Comparison of ENCODE assay signal across 8 cellular contexts in the genomic region with DNA sequence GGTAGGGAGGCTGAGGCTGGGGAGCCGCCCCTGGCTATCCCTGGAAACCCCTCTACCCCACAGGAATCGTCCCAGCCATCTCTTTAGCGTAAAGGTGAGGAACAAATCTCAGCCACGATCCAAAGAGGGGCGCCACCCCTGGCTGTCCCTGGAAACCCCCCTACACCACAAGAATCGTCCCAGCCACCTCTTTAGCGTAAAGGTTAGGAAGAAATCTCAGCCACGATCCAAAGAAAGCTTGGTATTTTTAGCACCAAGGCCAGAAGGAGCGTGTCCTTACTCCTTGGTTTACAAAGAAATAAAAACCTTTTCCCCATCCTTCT. TPM values are rescaled to one million over a fixed set of nuclear protein-coding genes. Genes with fewer than 3 reads are reported as not detected.
DNase-seq lines count a peak whose midpoint lies in the region; ATAC-seq, FAIRE-seq and TF ChIP-seq lines count a peak whose summit lies in the region.

No MANE protein-coding gene starts in this region.

- TSS peak; percentile 69 for BruUV-seq in endothelial cell of umbilical vein (replicated peaks; lab: Mats Ljungman, UMichigan)

- TF ChIP-seq CTCF in CD14-positive monocyte (IDR thresholded peaks at IDR 0.05) (no peak), Peyer's patch (IDR thresholded peaks at IDR 0.05) (no peak), endothelial cell of umbilical vein (IDR thresholded peaks at IDR 0.05; ENCODE audit: extremely low read depth in 1 of 2, insufficient read depth in 1 of 2, low read depth in 1 of 2, low read length in 2 of 2) (no peak), omental fat pad (IDR thresholded peaks at IDR 0.05) (no peak)

- CTCF ChIA-PET in endothelial cell of umbilical vein (lab: Charles Lee): interaction anchor here (0.8 to 37.4 kb wide), 4 partner anchors 9 to 70 kb away, joined by 5 to 1118 read pairs (median 13); no protein-coding TSS in a partner anchor

- H3K4me3 ChIP-seq in Peyer's patch (peak overlapping the region; percentile 36 to 100 (median 48)), endothelial cell of umbilical vein (replicated peaks in 1 of 3; ENCODE audit: insufficient read depth in 1 of 3, low read depth in 1 of 3, low read length in 3 of 3) (peak overlapping the region in 2 of 3 experiments; percentile 1 to 25)

- POLR2A ChIA-PET in endothelial cell of umbilical vein (lab: Charles Lee): interaction anchor here (0.7 to 0.8 kb wide), 2 partner anchors 10 to 52 kb away, joined by 3 read pairs; no protein-coding TSS in a partner anchor

- peaks cover 0 to 2% (median 0%) of the 10 kb centered on the region in 7 donors for H3K9me3 Mint-ChIP-seq in CD14-positive monocyte

- H3K4me1 Mint-ChIP-seq in CD14-positive monocyte: peaks cover 49% of the 10 kb centered on the region

- H3K4me3 Mint-ChIP-seq in CD14-positive monocyte: peak overlapping the region; percentile 76 to 89

- peak overlapping the region; percentile 80 to 93 (median 91) for H3K27ac Mint-ChIP-seq in CD14-positive monocyte

- H3K4me1 ChIP-seq in Peyer's patch: peaks cover 2 to 34% (median 8%) of the 10 kb centered on the region in 4 donors
- H3K4me1 ChIP-seq in endothelial cell of umbilical vein (ENCODE audit: control insufficient read depth, extremely low read depth, insufficient read depth, low read length): peaks cover 35% of the 10 kb centered on the region

- peak overlapping the region; percentile 69 for H3K9ac ChIP-seq in endothelial cell of umbilical vein (replicated peaks; ENCODE audit: extremely low read depth, insufficient read depth, low read length)

- ATAC-seq in omental fat pad (ENCODE audit: low FRiP score): peak; percentile 1
- no peak for ATAC-seq in GM21619 (IDR thresholded peaks at IDR 0.05; ENCODE audit: unreplicated experiment)

- H2AFZ ChIP-seq in endothelial cell of umbilical vein (ENCODE audit: low read depth, low read length): no peak overlapping the region

- peaks cover 3 to 14% of the 10 kb centered on the region in 2 donors for H3K36me3 Mint-ChIP-seq in CD14-positive monocyte

- peak overlapping the region; percentile 63 for H3K4me2 ChIP-seq in endothelial cell of umbilical vein (ENCODE audit: insufficient read depth, low read length)

- dilution Hi-C loops in endothelial cell of umbilical vein (cut with MboI; ENCODE audit: extremely low pct_ligation_motif_present, low sequenced_read_pairs): no loop called here

- no peaks in the 10 kb centered on the region for H3K9me1 ChIP-seq in endothelial cell of umbilical vein (replicated peaks; ENCODE audit: control insufficient read depth, extremely low read depth, insufficient read depth, low read length)

- H3K79me2 ChIP-seq in endothelial cell of umbilical vein (ENCODE audit: control insufficient read depth, insufficient read depth, low read length): peaks cover 47% of the 10 kb centered on the region

- peaks cover 0 to 2% (median 2%) of the 10 kb centered on the region in 3 donors for H3K27me3 Mint-ChIP-seq in CD14-positive monocyte (ENCODE audit: low read depth in 3 of 3)

- peaks cover 2% of the 10 kb centered on the region for H4K20me1 ChIP-seq in endothelial cell of umbilical vein (replicated peaks; ENCODE audit: control insufficient read depth, extremely low read depth, insufficient read depth, low read length)

- H3K36me3 ChIP-seq in Peyer's patch (no peaks in the 10 kb centered on the region), endothelial cell of umbilical vein (ENCODE audit: control insufficient read depth in 2 of 2, extremely low read depth in 1 of 2, insufficient read depth in 2 of 2, low read length in 2 of 2) (peaks cover under 1 to 3% of the 10 kb centered on the region in 2 experiments)

- intact Hi-C loops in CD14-positive monocyte (cut with micrococcal nuclease): loop anchor here in 1 of 2 donors (5.0 kb wide), 1 partner anchor 66 kb away; no protein-coding TSS in a partner anchor
- intact Hi-C loops in endothelial cell of umbilical vein (cut with micrococcal nuclease): loop anchor here (1.0 kb wide), 1 partner anchor 56 kb away; no protein-coding TSS in a partner anchor

- H3K27ac ChIP-seq in Peyer's patch: peak overlapping the region; percentile 72 to 99 (median 92)
- peak overlapping the region; percentile 18 for H3K27ac ChIP-seq in endothelial cell of umbilical vein (ENCODE audit: insufficient read depth, low read depth, low read length)

- TF ChIP-seq POLR2A in Peyer's patch (IDR thresholded peaks at IDR 0.05) (no peak), endothelial cell of umbilical vein (IDR thresholded peaks at IDR 0.05; ENCODE audit: low read depth, low read length) (no peak)

- H3K27me3 ChIP-seq in Peyer's patch (no peaks in the 10 kb centered on the region), endothelial cell of umbilical vein (ENCODE audit: control insufficient read depth in 2 of 2, insufficient read depth in 2 of 2, low read length in 2 of 2) (no peaks in the 10 kb centered on the region)

- H3K9me3 ChIP-seq in Peyer's patch: no peaks in the 10 kb centered on the region
- H3K9me3 ChIP-seq in endothelial cell of umbilical vein (replicated peaks; ENCODE audit: control insufficient read depth, insufficient read depth, low read length): no peaks in the 10 kb centered on the region

- DNase-seq in CD14-positive monocyte (ENCODE audit: low spot score) (no peak), Peyer's patch (no peak), endothelial cell of umbilical vein (ENCODE audit: low read depth, low spot score) (no peak), omental fat pad (ENCODE audit: low spot score) (no peak), frontal cortex (ENCODE audit: low spot score in 2 of 2) (no peak), SIG-M5 (lab: John Stamatoyannopoulos, UW) (no peak), NCI-H1048 (lab: John Stamatoyannopoulos, UW) (no peak)

- FAIRE-seq in endothelial cell of umbilical vein (lab: Jason Lieb, UNC): no peak
- FAIRE-seq in frontal cortex (lab: Jason Lieb, UNC): no peak

TF ChIP-seq in endothelial cell of umbilical vein, 7 proteins besides CTCF, POLR2A, EP300 and RAD21:
- TF ChIP-seq MYC (IDR thresholded peaks at IDR 0.05; ENCODE audit: low read depth, low read length): no peak
- no peak for TF ChIP-seq POLR2AphosphoS5 (IDR thresholded peaks at IDR 0.05; ENCODE audit: insufficient read depth, low read depth, low read length)
- TF ChIP-seq JUN (IDR thresholded peaks at IDR 0.05; ENCODE audit: borderline replicate concordance, insufficient read depth, insufficient read length, low read depth): no peak
- no peak for TF ChIP-seq EZH2 (IDR thresholded peaks at IDR 0.05; ENCODE audit: borderline replicate concordance, low read depth, low read length, severe bottlenecking)

RNA-seq across cellular contexts. Expression of a gene that starts 0.8 kb away (rescaled TPM):
- polyA plus RNA-seq in CD14-positive monocyte (100 to 1,000 TPM; 123 to 160 TPM), endothelial cell of umbilical vein (210 and 211 TPM in 2 replicates)
- total RNA-seq in Peyer's patch (10 to 100 TPM; 51.2 to 72.0 (median 68.0) TPM), endothelial cell of umbilical vein (237 and 242 TPM in 2 replicates), omental fat pad (100 to 1,000 TPM in 2 of 4 donors, 10 to 100 TPM in 2; 42.4 to 114 (median 91.6) TPM), frontal cortex (17.9 TPM)
- polyA plus RNA-seq in endothelial cell of umbilical vein (2011; cell fraction: cytosol; rRNA removed): 175 and 189 TPM in 2 replicates
- 188 and 193 TPM in 2 replicates for polyA plus RNA-seq in endothelial cell of umbilical vein (2011; cell fraction: nucleus; rRNA removed)
- 199 and 207 TPM in 2 replicates for polyA plus RNA-seq in endothelial cell of umbilical vein (2012)
- polyA minus RNA-seq in endothelial cell of umbilical vein: 175 and 203 TPM in 2 replicates
- polyA minus RNA-seq in endothelial cell of umbilical vein (2011; cell fraction: cytosol; rRNA and poly(A)+ RNA removed): 8.0 TPM
- polyA minus RNA-seq in endothelial cell of umbilical vein (2011; cell fraction: nucleus; rRNA and poly(A)+ RNA removed): 82.2 and 84.2 TPM in 2 replicates

RNA-seq across cellular contexts. Expression of a gene that starts 45.0 kb away (rescaled TPM):
- 1 to 10 TPM; 3.4 to 4.1 TPM for polyA plus RNA-seq in CD14-positive monocyte
- 10 to 100 TPM; 27.2 to 89.3 (median 60.3) TPM for total RNA-seq in Peyer's patch
- 290 and 321 TPM in 2 replicates for total RNA-seq in endothelial cell of umbilical vein
- 68.1 and 113 TPM in 2 replicates for polyA plus RNA-seq in endothelial cell of umbilical vein
- polyA plus RNA-seq in endothelial cell of umbilical vein (2011; cell fraction: cytosol; rRNA removed): 215 and 226 TPM in 2 replicates
- 92.3 and 112 TPM in 2 replicates for polyA plus RNA-seq in endothelial cell of umbilical vein (2011; cell fraction: nucleus; rRNA removed)
- polyA plus RNA-seq in endothelial cell of umbilical vein (2012): 256 and 281 TPM in 2 replicates
- polyA minus RNA-seq in endothelial cell of umbilical vein: 99.3 and 99.6 TPM in 2 replicates
- 8.0 TPM for polyA minus RNA-seq in endothelial cell of umbilical vein (2011; cell fraction: cytosol; rRNA and poly(A)+ RNA removed)
- polyA minus RNA-seq in endothelial cell of umbilical vein (2011; cell fraction: nucleus; rRNA and poly(A)+ RNA removed): 28.6 and 41.4 TPM in 2 replicates
- total RNA-seq in omental fat pad: 100 to 1,000 TPM; 218 to 456 (median 415) TPM
- 80.3 TPM for total RNA-seq in frontal cortex
